ENCODE assay signal across 8 cellular contexts in genomic region chr19:8423821-8424223, GRCh38. TPM values are rescaled to one million over a fixed set of nuclear protein-coding genes. Genes with fewer than 3 reads are reported as not detected.
DNase-seq lines count a peak whose midpoint lies in the region; ATAC-seq, FAIRE-seq and TF ChIP-seq lines count a peak whose summit lies in the region.

No MANE protein-coding gene starts in this region.

- no peak for ATAC-seq in GM21528 (IDR thresholded peaks at IDR 0.05; ENCODE audit: low FRiP score, unreplicated experiment)
- ATAC-seq in GM18858 (IDR thresholded peaks at IDR 0.05; ENCODE audit: unreplicated experiment) = no peak
- ATAC-seq in GM21723 (IDR thresholded peaks at IDR 0.05; ENCODE audit: unreplicated experiment) = no peak
- ATAC-seq in GM21381 (IDR thresholded peaks at IDR 0.05; ENCODE audit: unreplicated experiment) = no peak

- H3K36me3 ChIP-seq in Peyer's patch (peaks cover 0 to 16% (median 0%) of the 10 kb centered on the region in 3 donors), mucosa of rectum (ENCODE audit: control insufficient read depth in 2 of 2, insufficient read depth in 2 of 2, low read length in 2 of 2) (peaks cover 4 to 7% of the 10 kb centered on the region in 2 donors)

- H3K9ac ChIP-seq in mucosa of rectum (ENCODE audit: low read depth in 1 of 2, low read length in 2 of 2) = peak overlapping the region in 1 of 2 donors; percentile 41

- H3K9me3 ChIP-seq in Peyer's patch (no peaks in the 10 kb centered on the region), mucosa of rectum (ENCODE audit: control insufficient read depth in 2 of 2, low read length in 2 of 2) (no peaks in the 10 kb centered on the region)

- H3K27me3 ChIP-seq in Peyer's patch (no peaks in the 10 kb centered on the region), mucosa of rectum (ENCODE audit: control insufficient read depth in 2 of 2, insufficient read depth in 2 of 2, low read length in 2 of 2) (no peaks in the 10 kb centered on the region)

- H3K4me1 ChIP-seq in Peyer's patch (peaks cover 0 to 13% (median 0%) of the 10 kb centered on the region in 4 donors), mucosa of rectum (ENCODE audit: control insufficient read depth in 2 of 2, insufficient read depth in 2 of 2, low read length in 2 of 2) (no peaks in the 10 kb centered on the region)

- H3K27ac ChIP-seq in Peyer's patch (peak overlapping the region; percentile 49 to 89 (median 66)), mucosa of rectum (ENCODE audit: low read depth in 2 of 2, low read length in 2 of 2) (peak overlapping the region; percentile 59 to 78)

- TF ChIP-seq POLR2A in H54 (IDR thresholded peaks at IDR 0.05; ENCODE audit: low read depth, low read length) (no peak), Peyer's patch (IDR thresholded peaks at IDR 0.05) (no peak), erythroblast (IDR thresholded peaks at IDR 0.05; ENCODE audit: low read length) (no peak)

- FAIRE-seq in H54 (lab: Jason Lieb, UNC) = peak; percentile 75

- peak; percentile 82 for DNase-seq in H54 (ENCODE audit: insufficient read length, low spot score)
- DNase-seq in Peyer's patch = peak; percentile 56 to 87 (median 65)
- DNase-seq in erythroblast (lab: John Stamatoyannopoulos, UW) = peak; percentile 80 to 92

- H3K4me3 ChIP-seq in Peyer's patch (no peak overlapping the region), mucosa of rectum (ENCODE audit: low read length in 2 of 2) (peak overlapping the region in 1 of 2 donors; percentile 13)

- TF ChIP-seq CTCF in Peyer's patch (IDR thresholded peaks at IDR 0.05) = no peak

RNA-seq across cellular contexts. Expression of gene MARCHF2, which starts 10.7 kb away (rescaled TPM):
- 10 to 100 TPM; 53.5 to 97.4 (median 68.9) TPM for total RNA-seq in Peyer's patch

RNA-seq across cellular contexts. Expression of gene HNRNPM, which starts 21.0 kb away (rescaled TPM):
- total RNA-seq in Peyer's patch = 100 to 1,000 TPM; 108 to 128 (median 116) TPM

RNA-seq across cellular contexts. Expression of gene RAB11B, which starts 33.7 kb away (rescaled TPM):
- total RNA-seq in Peyer's patch = 100 to 1,000 TPM in 3 of 4 donors, 10 to 100 TPM in 1; 76.2 to 181 (median 151) TPM

RNA-seq across cellular contexts. Expression of gene ANGPTL4, which starts 59.9 kb away (rescaled TPM):
- 10 to 100 TPM; 22.6 to 82.1 (median 29.9) TPM for total RNA-seq in Peyer's patch
